1 cellular context compared by ENCODE assay signal in genomic region chr14:20683896-20684661, GRCh38.
A peak's percentile ranks its signal among the peaks of the same experiment; 100 is the strongest.
TF ChIP-seq lines count a peak whose summit lies in the region.

Gene RNASE4, plus strand, starts transcription at chr14:20684560. Its CDS starts 14,812 bp downstream, at chr14:20699372.

TF ChIP-seq in HepG2, 621 proteins besides CTCF, POLR2A, EP300 and RAD21 (continued from another document and continues in another):
- peak; percentile 75; the same call in 1 of the 2 replicates for TF ChIP-seq PRMT3 (CRISPR knock-in tag; IDR thresholded peaks at IDR 0.05; ENCODE audit: borderline replicate concordance, low read depth)
- no peak for TF ChIP-seq HNF4G (IDR thresholded peaks at IDR 0.05; ENCODE audit: borderline replicate concordance, low read depth, low read length)
- peak; percentile 60; the same call in 1 of the 2 replicates for TF ChIP-seq HNF4G (CRISPR knock-in tag; IDR thresholded peaks at IDR 0.05; ENCODE audit: borderline replicate concordance, low read depth)
- 0 out of 2 replicates have a peak, but pooled peaks have one; percentile 35 for TF ChIP-seq MIER2 (CRISPR knock-in tag; IDR thresholded peaks at IDR 0.05)
- TF ChIP-seq MEIS2 (CRISPR knock-in tag; IDR thresholded peaks at IDR 0.05) = 0 out of 2 replicates have a peak, but pooled peaks have one; percentile 70
- TF ChIP-seq HIC2 (CRISPR knock-in tag; IDR thresholded peaks at IDR 0.05; ENCODE audit: low read depth) = no peak; the same call in 1 of the 2 replicates
- TF ChIP-seq CHCHD3 (CRISPR knock-in tag; IDR thresholded peaks at IDR 0.05) = no peak
- TF ChIP-seq FOSL2 (CRISPR knock-in tag; IDR thresholded peaks at IDR 0.05) = peak; percentile 4
- peak; percentile 79; the same call in 1 of the 2 replicates for TF ChIP-seq DMAP1 (CRISPR knock-in tag; IDR thresholded peaks at IDR 0.05)
- TF ChIP-seq SRSF9 (IDR thresholded peaks at IDR 0.05; ENCODE audit: borderline replicate concordance, insufficient read depth, low read depth, low read length, poor library complexity, severe bottlenecking) = no peak
- TF ChIP-seq GZF1 (CRISPR knock-in tag; IDR thresholded peaks at IDR 0.05) = no peak
- TF ChIP-seq THYN1 (CRISPR knock-in tag; IDR thresholded peaks at IDR 0.05; ENCODE audit: borderline replicate concordance, low read depth) = 0 out of 2 replicates have a peak, but pooled peaks have one; percentile 61
- 0 out of 2 replicates have a peak, but pooled peaks have one; percentile 55 for TF ChIP-seq KMT2A (CRISPR knock-in tag; IDR thresholded peaks at IDR 0.05)
- TF ChIP-seq TAF1 (CRISPR knock-in tag; IDR thresholded peaks at IDR 0.05) = peak; percentile 90
- peak; percentile 94 for TF ChIP-seq ZNF687 (CRISPR knock-in tag; IDR thresholded peaks at IDR 0.05)
- peak; percentile 73 for TF ChIP-seq POGZ (CRISPR knock-in tag; IDR thresholded peaks at IDR 0.05)
- TF ChIP-seq ZNF678 (CRISPR knock-in tag; IDR thresholded peaks at IDR 0.05) = no peak; the same call in 1 of the 2 replicates
- peak; percentile 84; the same call in 1 of the 2 replicates for TF ChIP-seq ZNF275 (CRISPR knock-in tag; IDR thresholded peaks at IDR 0.05; ENCODE audit: borderline replicate concordance)
- 0 out of 2 replicates have a peak, but pooled peaks have one; percentile 49 for TF ChIP-seq ZNF737 (CRISPR knock-in tag; IDR thresholded peaks at IDR 0.05; ENCODE audit: borderline replicate concordance)
- no peak for TF ChIP-seq TBX3 (IDR thresholded peaks at IDR 0.05; ENCODE audit: borderline replicate concordance)
- TF ChIP-seq SNAI1 (CRISPR knock-in tag; IDR thresholded peaks at IDR 0.05; ENCODE audit: borderline replicate concordance) = peak; percentile 21; the same call in 1 of the 2 replicates
- TF ChIP-seq ELF3 (CRISPR knock-in tag; IDR thresholded peaks at IDR 0.05) = peak; percentile 57
- no peak for TF ChIP-seq NFATC3 (CRISPR knock-in tag; IDR thresholded peaks at IDR 0.05)
- TF ChIP-seq SRY (CRISPR knock-in tag; IDR thresholded peaks at IDR 0.05) = peak; percentile 40; the same call in 1 of the 2 replicates
- TF ChIP-seq FOXJ3 (CRISPR knock-in tag; IDR thresholded peaks at IDR 0.05; ENCODE audit: borderline replicate concordance) = no peak
- TF ChIP-seq KAT2B (IDR thresholded peaks at IDR 0.05; ENCODE audit: borderline replicate concordance, low read depth, low read length) = no peak
- TF ChIP-seq MTA1 (CRISPR knock-in tag; IDR thresholded peaks at IDR 0.05; ENCODE audit: borderline replicate concordance) = peak; percentile 77; the same call in 1 of the 2 replicates
- no peak for TF ChIP-seq ZNF570 (CRISPR knock-in tag; IDR thresholded peaks at IDR 0.05; ENCODE audit: borderline replicate concordance)
- peak; percentile 76; the same call in 1 of the 2 replicates for TF ChIP-seq CREBL2 (CRISPR knock-in tag; IDR thresholded peaks at IDR 0.05; ENCODE audit: borderline replicate concordance)
- peak; percentile 91; the same call in 1 of the 2 replicates for TF ChIP-seq XBP1 (CRISPR knock-in tag; IDR thresholded peaks at IDR 0.05)
- TF ChIP-seq ZNF775 (CRISPR knock-in tag; IDR thresholded peaks at IDR 0.05; ENCODE audit: borderline replicate concordance) = peak; percentile 91
- TF ChIP-seq TP53 (CRISPR knock-in tag; conservative IDR thresholded peaks at IDR 0.05) = 0 out of 2 replicates have a peak, but pooled peaks have one; percentile 34
- no peak for TF ChIP-seq GABPA (IDR thresholded peaks at IDR 0.05; ENCODE audit: low read depth, low read length)
- TF ChIP-seq GABPA (CRISPR knock-in tag; IDR thresholded peaks at IDR 0.05; ENCODE audit: low read depth) = no peak
- no peak for TF ChIP-seq ZNF10 (CRISPR knock-in tag; IDR thresholded peaks at IDR 0.05; ENCODE audit: borderline replicate concordance, low read depth)
- peak; percentile 77 for TF ChIP-seq ZNF709 (CRISPR knock-in tag; IDR thresholded peaks at IDR 0.05)
- no peak for TF ChIP-seq PRDM15 (CRISPR knock-in tag; IDR thresholded peaks at IDR 0.05)
- TF ChIP-seq ZNF850 (CRISPR knock-in tag; conservative IDR thresholded peaks at IDR 0.05) = no peak
- no peak; the same call in 1 of the 2 replicates for TF ChIP-seq TSC22D2 (CRISPR knock-in tag; IDR thresholded peaks at IDR 0.05; ENCODE audit: borderline replicate concordance)
- TF ChIP-seq ZSCAN9 (CRISPR knock-in tag; IDR thresholded peaks at IDR 0.05; ENCODE audit: borderline replicate concordance) = peak; percentile 88
- TF ChIP-seq HNRNPUL1 (IDR thresholded peaks at IDR 0.05; ENCODE audit: low read depth, low read length) = no peak
- TF ChIP-seq BORCS8-MEF2B (CRISPR knock-in tag; IDR thresholded peaks at IDR 0.05) = peak; percentile 28; the same call in 1 of the 2 replicates
- TF ChIP-seq ETS1 (CRISPR knock-in tag; IDR thresholded peaks at IDR 0.05) = peak; percentile 93
- TF ChIP-seq ZMAT3 (CRISPR knock-in tag; conservative IDR thresholded peaks at IDR 0.05) = 0 out of 2 replicates have a peak, but pooled peaks have one; percentile 30
- TF ChIP-seq SUZ12 (IDR thresholded peaks at IDR 0.05; ENCODE audit: low read depth, low read length) = no peak
- 0 out of 2 replicates have a peak, but pooled peaks have one; percentile 23 for TF ChIP-seq U2AF2 (IDR thresholded peaks at IDR 0.05; ENCODE audit: low read depth, low read length)
- no peak for TF ChIP-seq MLLT10 (CRISPR knock-in tag; IDR thresholded peaks at IDR 0.05)
- peak; percentile 64 for TF ChIP-seq TFE3 (CRISPR knock-in tag; IDR thresholded peaks at IDR 0.05)
- TF ChIP-seq ZNF337 (CRISPR knock-in tag; IDR thresholded peaks at IDR 0.05; ENCODE audit: borderline replicate concordance, low read depth) = peak; percentile 82; the same call in 1 of the 2 replicates
- no peak for TF ChIP-seq IKZF1 (IDR thresholded peaks at IDR 0.05)
- peak; percentile 29; the same call in 1 of the 2 replicates for TF ChIP-seq HMG20A (CRISPR knock-in tag; IDR thresholded peaks at IDR 0.05; ENCODE audit: borderline replicate concordance)
- no peak for TF ChIP-seq ZNF839 (CRISPR knock-in tag; IDR thresholded peaks at IDR 0.05; ENCODE audit: borderline replicate concordance)
- TF ChIP-seq ZNF235 (CRISPR knock-in tag; IDR thresholded peaks at IDR 0.05; ENCODE audit: borderline replicate concordance) = no peak
- TF ChIP-seq ZNF607 (CRISPR knock-in tag; IDR thresholded peaks at IDR 0.05; ENCODE audit: borderline replicate concordance) = peak; percentile 59; the same call in 1 of the 2 replicates
- TF ChIP-seq BHLHE40 (IDR thresholded peaks at IDR 0.05; ENCODE audit: low read length) = no peak
